In the genomic region with DNA sequence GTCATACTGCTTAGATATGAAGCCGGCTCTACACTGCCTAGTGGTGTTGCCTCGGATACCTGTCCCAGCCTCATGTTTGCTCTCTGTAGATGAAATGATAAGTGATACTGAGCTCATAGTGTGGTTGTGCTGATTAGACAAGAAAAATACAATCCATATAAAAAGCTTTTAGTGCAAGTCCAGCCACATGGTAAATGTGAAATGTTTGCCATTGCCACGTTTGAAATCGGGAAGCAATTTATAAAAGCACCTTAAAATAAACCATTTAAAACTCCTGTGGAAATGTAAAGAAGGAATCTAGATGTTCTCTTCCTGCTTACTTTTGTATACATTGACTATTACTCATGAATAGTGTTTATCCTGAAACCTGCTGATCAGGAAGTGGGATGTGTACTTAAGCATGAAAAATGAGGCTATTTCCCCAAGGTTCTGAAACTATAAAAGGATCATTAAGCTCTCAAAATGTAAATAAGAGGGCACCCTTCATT, we compare ENCODE assay signal across 16 cellular contexts. TPM values are rescaled to one million over a fixed set of nuclear protein-coding genes. Genes with fewer than 3 reads are reported as not detected.
A peak's percentile ranks its signal among the peaks of the same experiment; 100 is the strongest.
DNase-seq lines count a peak whose midpoint lies in the region; ATAC-seq, FAIRE-seq and TF ChIP-seq lines count a peak whose summit lies in the region.
"Had no signal": no experiment of that assay in that cellular context is flagged by ENCODE, and none has a peak within 500 bp of the region (broad histone marks: within the 10 kb centered on the region; RNA-seq: fewer than 3 reads in every experiment).

No MANE protein-coding gene starts in this region.

- H3K27ac ChIP-seq in endothelial cell of umbilical vein (ENCODE audit: insufficient read depth, low read depth, low read length) = peak overlapping the region; percentile 45
- H3K27ac ChIP-seq: cardiac muscle cell had no signal

- POLR2A ChIA-PET in endothelial cell of umbilical vein (lab: Charles Lee) = no interaction called here

- intact Hi-C loops in endothelial cell of umbilical vein (cut with micrococcal nuclease) = no loop called here

- H3K27ac Mint-ChIP-seq in type B pancreatic cell = peak overlapping the region; percentile 92
- H3K27ac Mint-ChIP-seq: WTC11 had no signal

- BruUV-seq in endothelial cell of umbilical vein (replicated peaks; lab: Mats Ljungman, UMichigan) = no TSS peak

- H3K27me3 ChIP-seq in endothelial cell of umbilical vein (ENCODE audit: control insufficient read depth in 2 of 2, insufficient read depth in 2 of 2, low read length in 2 of 2) = no peaks in the 10 kb centered on the region
- H3K27me3 ChIP-seq: cardiac muscle cell had no signal

- no peaks in the 10 kb centered on the region for H3K9me1 ChIP-seq in endothelial cell of umbilical vein (replicated peaks; ENCODE audit: control insufficient read depth, extremely low read depth, insufficient read depth, low read length)

- no peaks in the 10 kb centered on the region for H3K79me2 ChIP-seq in endothelial cell of umbilical vein (ENCODE audit: control insufficient read depth, insufficient read depth, low read length)

- H3K9ac ChIP-seq in endothelial cell of umbilical vein (replicated peaks; ENCODE audit: extremely low read depth, insufficient read depth, low read length) = no peak overlapping the region

- H3K4me1 Mint-ChIP-seq in type B pancreatic cell (ENCODE audit: unreplicated experiment) = peaks cover 46% of the 10 kb centered on the region

- H3K36me3 Mint-ChIP-seq in type B pancreatic cell = peaks cover 4% of the 10 kb centered on the region
- H3K36me3 Mint-ChIP-seq: WTC11 had no signal

- no peaks in the 10 kb centered on the region for H4K20me1 ChIP-seq in endothelial cell of umbilical vein (replicated peaks; ENCODE audit: control insufficient read depth, extremely low read depth, insufficient read depth, low read length)

- no peak for TF ChIP-seq POLR2A in endothelial cell of umbilical vein (IDR thresholded peaks at IDR 0.05; ENCODE audit: low read depth, low read length)

- H3K4me3 ChIP-seq in endothelial cell of umbilical vein (replicated peaks in 1 of 3; ENCODE audit: insufficient read depth in 1 of 3, low read depth in 1 of 3, low read length in 3 of 3) = no peak overlapping the region
- H3K4me3 ChIP-seq: cardiac muscle cell had no signal

- ATAC-seq in left lobe of liver = no peak
- no peak for ATAC-seq in GM19455 (IDR thresholded peaks at IDR 0.05; ENCODE audit: unreplicated experiment)
- ATAC-seq: left cardiac atrium; stimulated activated naive CD8-positive, alpha-beta T cell treated with anti-CD3 and anti-CD28 coated beads, Interleukin-15, Interleukin-2, amounts not matched to agents 100 U/mL and 50 U/mL, for 24 hours; WTC11 had no signal

- peak; percentile 90 for FAIRE-seq in endothelial cell of umbilical vein (lab: Jason Lieb, UNC)

- H3K36me3 ChIP-seq in endothelial cell of umbilical vein (ENCODE audit: control insufficient read depth in 2 of 2, extremely low read depth in 1 of 2, insufficient read depth in 2 of 2, low read length in 2 of 2) = no peaks in the 10 kb centered on the region
- H3K36me3 ChIP-seq: cardiac muscle cell had no signal

- H3K4me1 ChIP-seq in endothelial cell of umbilical vein (ENCODE audit: control insufficient read depth, extremely low read depth, insufficient read depth, low read length) = peaks cover 15% of the 10 kb centered on the region

- H3K9me3 ChIP-seq in endothelial cell of umbilical vein (replicated peaks; ENCODE audit: control insufficient read depth, insufficient read depth, low read length) = no peaks in the 10 kb centered on the region

- dilution Hi-C loops in endothelial cell of umbilical vein (cut with MboI; ENCODE audit: extremely low pct_ligation_motif_present, low sequenced_read_pairs) = no loop called here

- peak overlapping the region; percentile 44 for H3K4me3 Mint-ChIP-seq in type B pancreatic cell
- H3K4me3 Mint-ChIP-seq: WTC11 had no signal

- no peaks in the 10 kb centered on the region for H3K27me3 Mint-ChIP-seq in type B pancreatic cell

- no peak for TF ChIP-seq CTCF in endothelial cell of umbilical vein (IDR thresholded peaks at IDR 0.05; ENCODE audit: extremely low read depth in 1 of 2, insufficient read depth in 1 of 2, low read depth in 1 of 2, low read length in 2 of 2)
- TF ChIP-seq CTCF in type B pancreatic cell (conservative IDR thresholded peaks at IDR 0.05) = no peak

- no peaks in the 10 kb centered on the region for H3K9me3 Mint-ChIP-seq in type B pancreatic cell
- H3K9me3 Mint-ChIP-seq: WTC11 had no signal

- peak; percentile 52 for DNase-seq in SIG-M5 treated with dmso at 0.1 percent for 504 hours (lab: John Stamatoyannopoulos, UW; ENCODE audit: unreplicated experiment)
- no peak for DNase-seq in SIG-M5 (lab: John Stamatoyannopoulos, UW)
- DNase-seq in NCI-H526 (lab: John Stamatoyannopoulos, UW) = peak; percentile 81 to 85
- DNase-seq in endothelial cell of umbilical vein (ENCODE audit: low read depth, low spot score) = peak; percentile 56
- DNase-seq in type B pancreatic cell (ENCODE audit: extremely low spot score, unreplicated experiment) = no peak
- DNase-seq in NCI-H82 (lab: John Stamatoyannopoulos, UW) = no peak
- no peak for DNase-seq in left lobe of liver (ENCODE audit: low spot score)
- DNase-seq: activated T-cell treated with anti-CD3 and anti-CD28 coated beads, Interleukin-2, amount 50 U/mL, for 48 hours; Kasumi-1; left cardiac atrium; stimulated activated CD4-positive, alpha-beta T cell treated with anti-CD3 and anti-CD28 coated beads, Interleukin-1b, Interleukin-23, amount 100 ng/mL, for 48 hours; stimulated activated naive CD8-positive, alpha-beta T cell treated with anti-CD3 and anti-CD28 coated beads, Interleukin-15, Interleukin-2, amounts not matched to agents 100 U/mL and 50 U/mL, for 24 hours had no signal

- H3K4me2 ChIP-seq in endothelial cell of umbilical vein (ENCODE audit: insufficient read depth, low read length) = peak overlapping the region; percentile 61

- CTCF ChIA-PET in endothelial cell of umbilical vein (lab: Charles Lee) = interaction anchor here (0.8 to 2.8 kb wide), 5 partner anchors 9 to 22 kb away, joined by 3 to 12 read pairs (median 3); no protein-coding TSS in a partner anchor

- peak overlapping the region; percentile 80 for H2AFZ ChIP-seq in endothelial cell of umbilical vein (ENCODE audit: low read depth, low read length)

TF ChIP-seq in endothelial cell of umbilical vein, 7 proteins besides CTCF, POLR2A, EP300 and RAD21:
- no peak for TF ChIP-seq EZH2 (IDR thresholded peaks at IDR 0.05; ENCODE audit: borderline replicate concordance, low read depth, low read length, severe bottlenecking)
- no peak for TF ChIP-seq JUN (IDR thresholded peaks at IDR 0.05; ENCODE audit: borderline replicate concordance, insufficient read depth, insufficient read length, low read depth)
- TF ChIP-seq GATA2 (IDR thresholded peaks at IDR 0.05; ENCODE audit: insufficient read depth, insufficient read length, low read depth, low read length) = peak; percentile 78

RNA-seq across cellular contexts. Expression of gene PBOV1, which starts 13.2 kb away (rescaled TPM):
- total RNA-seq in endothelial cell of umbilical vein (not detected in 2 replicates), type B pancreatic cell (ENCODE audit: low replicate concordance) (not detected in 2 replicates), left lobe of liver (not detected)
- not detected in 2 replicates for polyA plus RNA-seq in endothelial cell of umbilical vein
- not detected in 2 replicates for polyA plus RNA-seq in endothelial cell of umbilical vein (2011; cell fraction: cytosol; rRNA removed)
- not detected in 2 replicates for polyA plus RNA-seq in endothelial cell of umbilical vein (2011; cell fraction: nucleus; rRNA removed)
- polyA plus RNA-seq in endothelial cell of umbilical vein (2012) = not detected in 2 replicates
- not detected in 2 replicates for polyA minus RNA-seq in endothelial cell of umbilical vein
- polyA minus RNA-seq in endothelial cell of umbilical vein (2011; cell fraction: cytosol; rRNA and poly(A)+ RNA removed) = not detected
- not detected in 2 replicates for polyA minus RNA-seq in endothelial cell of umbilical vein (2011; cell fraction: nucleus; rRNA and poly(A)+ RNA removed)
- total RNA-seq: cardiac muscle cell, left cardiac atrium, osteoblast, WTC11 had no signal
- polyA plus RNA-seq: cardiac muscle cell had no signal

Comparison
In these comparisons a context has a peak if more than half of its experiments do, and no peak if none do; other contexts are left out.
1. DNase-seq: peak in SIG-M5 treated with dmso at 0.1 percent for 504 hours (single experiment), NCI-H526 (2 of 2) and endothelial cell of umbilical vein (single experiment); none in SIG-M5 (single experiment), type B pancreatic cell (single experiment), NCI-H82 (single experiment) and left lobe of liver (single experiment).